Comparison of ENCODE assay signal across 14 cellular contexts in the genomic region with DNA sequence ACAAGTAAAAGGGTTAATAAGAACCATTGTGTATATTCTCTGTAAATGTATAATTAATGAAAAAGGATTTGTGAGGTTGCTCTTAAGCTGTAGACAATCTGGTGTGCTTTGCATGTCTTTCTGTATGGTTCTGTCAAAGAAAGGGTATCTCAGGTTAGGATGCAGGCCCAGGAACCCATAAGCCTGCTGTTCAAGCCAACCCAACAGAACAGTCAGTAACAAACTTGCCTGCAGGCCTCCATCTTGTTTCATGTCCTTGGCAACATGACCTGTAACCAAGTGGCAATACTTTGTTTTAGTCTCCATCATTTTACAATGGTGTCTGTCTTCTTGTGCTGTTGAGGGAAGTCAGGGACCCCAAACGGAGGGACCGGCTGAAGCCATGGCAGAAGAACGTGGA. TPM values are rescaled to one million over a fixed set of nuclear protein-coding genes. Genes with fewer than 3 reads are reported as not detected.
DNase-seq lines count a peak whose midpoint lies in the region; ATAC-seq and TF ChIP-seq lines count a peak whose summit lies in the region.
"Had no signal": no experiment of that assay in that cellular context is flagged by ENCODE, and none has a peak within 500 bp of the region (broad histone marks: within the 10 kb centered on the region; RNA-seq: fewer than 3 reads in every experiment).

No MANE protein-coding gene starts in this region.

- H3K4me1 ChIP-seq in HUES6 (ENCODE audit: control insufficient read depth, insufficient read depth, low read length), result peaks cover 34% of the 10 kb centered on the region
- peaks cover 47% of the 10 kb centered on the region for H3K4me1 ChIP-seq in iPS-20b (ENCODE audit: insufficient read depth, low read length)
- H3K4me1 ChIP-seq: A549, BE2C had no signal

- POLR2A ChIA-PET in WTC11 (lab: Charles Lee), result interaction anchor here (0.6 kb wide), 1 partner anchor 15 kb away, joined by 7 read pairs; no protein-coding TSS in a partner anchor

- H3K27ac Mint-ChIP-seq in WTC11, result peak overlapping the region; percentile 95
- no peak overlapping the region for H3K27ac Mint-ChIP-seq in activated T-cell treated with anti-CD3 and anti-CD28 coated beads, Interleukin-2, amount 50 U/mL, for 24 hours
- H3K27ac Mint-ChIP-seq: CD4-positive, alpha-beta memory T cell had no signal

- ATAC-seq in WTC11 (no peak), GM21529 (IDR thresholded peaks at IDR 0.05; ENCODE audit: unreplicated experiment) (no peak)
- ATAC-seq: A549, K562 had no signal

- H3K27me3 Mint-ChIP-seq in WTC11 (ENCODE audit: low read depth), result peaks cover under 1% of the 10 kb centered on the region; the same call in 1 of the 2 replicates
- peaks cover 22% of the 10 kb centered on the region for H3K27me3 Mint-ChIP-seq in activated T-cell treated with anti-CD3 and anti-CD28 coated beads, Interleukin-2, amount 50 U/mL, for 24 hours

- peaks cover 27% of the 10 kb centered on the region for H3K9me3 Mint-ChIP-seq in WTC11
- H3K9me3 Mint-ChIP-seq in activated T-cell treated with anti-CD3 and anti-CD28 coated beads, Interleukin-2, amount 50 U/mL, for 24 hours, result no peaks in the 10 kb centered on the region

- H3K9me3 ChIP-seq in HUES6 (ENCODE audit: control insufficient read depth, insufficient read depth, low read depth, low read length), result peaks cover 35% of the 10 kb centered on the region
- H3K9me3 ChIP-seq in iPS-20b (ENCODE audit: insufficient read depth, low read depth, low read length), result peaks cover 17% of the 10 kb centered on the region
- H3K9me3 ChIP-seq: A549, BE2C had no signal

- H3K27me3 ChIP-seq in HUES6 (ENCODE audit: control insufficient read depth, insufficient read depth, low read length) (no peaks in the 10 kb centered on the region), iPS-20b (ENCODE audit: insufficient read depth, low read length) (no peaks in the 10 kb centered on the region)

- H3K4me3 ChIP-seq in HUES6 (ENCODE audit: low read depth, low read length) (no peak overlapping the region; the same call in 1 of the 2 replicates), iPS-20b (ENCODE audit: low read length) (peak overlapping the region; percentile 34; the same call in 1 of the 2 replicates)
- H3K4me3 ChIP-seq: A549, K562 had no signal

- no peak for TF ChIP-seq CTCF in WTC11 (IDR thresholded peaks at IDR 0.05)

- H3K27ac ChIP-seq in HUES6 (ENCODE audit: low read depth, low read length), result peak overlapping the region; percentile 87
- peak overlapping the region; percentile 72 for H3K27ac ChIP-seq in iPS-20b (ENCODE audit: low read length)
- H3K27ac ChIP-seq: A549, C4-2B had no signal

- peaks cover 33% of the 10 kb centered on the region for H3K36me3 Mint-ChIP-seq in WTC11
- H3K36me3 Mint-ChIP-seq in activated T-cell treated with anti-CD3 and anti-CD28 coated beads, Interleukin-2, amount 50 U/mL, for 24 hours (ENCODE audit: low read depth), result no peaks in the 10 kb centered on the region
- H3K36me3 Mint-ChIP-seq: CD4-positive, alpha-beta memory T cell had no signal

- H3K36me3 ChIP-seq in HUES6 (ENCODE audit: control insufficient read depth, insufficient read depth, low read length) (no peaks in the 10 kb centered on the region), iPS-20b (ENCODE audit: insufficient read depth, low read depth, low read length) (no peaks in the 10 kb centered on the region)
- H3K36me3 ChIP-seq: BE2C had no signal

- peaks cover 82% of the 10 kb centered on the region for H3K4me1 Mint-ChIP-seq in WTC11
- peaks cover 15% of the 10 kb centered on the region for H3K4me1 Mint-ChIP-seq in activated T-cell treated with anti-CD3 and anti-CD28 coated beads, Interleukin-2, amount 50 U/mL, for 24 hours (ENCODE audit: low read depth)
- H3K4me1 Mint-ChIP-seq: CD4-positive, alpha-beta memory T cell had no signal

- CTCF ChIA-PET in WTC11 (lab: Charles Lee), result interaction anchor here (4.4 kb wide), 1 partner anchor 11 kb away, joined by 22 read pairs; no protein-coding TSS in a partner anchor

- peak overlapping the region; percentile 54 for H3K4me3 Mint-ChIP-seq in WTC11
- H3K4me3 Mint-ChIP-seq in activated T-cell treated with anti-CD3 and anti-CD28 coated beads, Interleukin-2, amount 50 U/mL, for 24 hours, result no peak overlapping the region
- H3K4me3 Mint-ChIP-seq: CD4-positive, alpha-beta memory T cell had no signal

- DNase-seq in WTC11 (ENCODE audit: low spot score) (no peak), LoVo (ENCODE audit: low spot score) (no peak), activated gamma-delta T cell (lab: John Stamatoyannopoulos, UW) (no peak)
- no peak for DNase-seq in activated T-cell treated with anti-CD3 and anti-CD28 coated beads, Interleukin-2, amount 50 U/mL, for 24 hours
- DNase-seq: BE2C; CD4-positive, alpha-beta memory T cell; DMS79 had no signal

- peak overlapping the region; percentile 83 for H3K9ac ChIP-seq in HUES6 (ENCODE audit: low read length)
- peak overlapping the region; percentile 54; the same call in 1 of the 2 replicates for H3K9ac ChIP-seq in iPS-20b (ENCODE audit: low read depth, low read length)

TF ChIP-seq in WTC11, 78 proteins besides CTCF, POLR2A, EP300 and RAD21:
- TF ChIP-seq, protein P1, sequence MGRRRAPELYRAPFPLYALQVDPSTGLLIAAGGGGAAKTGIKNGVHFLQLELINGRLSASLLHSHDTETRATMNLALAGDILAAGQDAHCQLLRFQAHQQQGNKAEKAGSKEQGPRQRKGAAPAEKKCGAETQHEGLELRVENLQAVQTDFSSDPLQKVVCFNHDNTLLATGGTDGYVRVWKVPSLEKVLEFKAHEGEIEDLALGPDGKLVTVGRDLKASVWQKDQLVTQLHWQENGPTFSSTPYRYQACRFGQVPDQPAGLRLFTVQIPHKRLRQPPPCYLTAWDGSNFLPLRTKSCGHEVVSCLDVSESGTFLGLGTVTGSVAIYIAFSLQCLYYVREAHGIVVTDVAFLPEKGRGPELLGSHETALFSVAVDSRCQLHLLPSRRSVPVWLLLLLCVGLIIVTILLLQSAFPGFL (CRISPR knock-in tag; IDR thresholded peaks at IDR 0.05; ENCODE audit: borderline replicate concordance), result no peak
- TF ChIP-seq ZNF423 (CRISPR knock-in tag; IDR thresholded peaks at IDR 0.05) (no peak), IRF2 (CRISPR knock-in tag; IDR thresholded peaks at IDR 0.05; ENCODE audit: borderline replicate concordance, low read depth) (no peak), FOXJ3 (CRISPR knock-in tag; IDR thresholded peaks at IDR 0.05; ENCODE audit: borderline replicate concordance) (no peak), SMAD3 (CRISPR knock-in tag; IDR thresholded peaks at IDR 0.05; ENCODE audit: borderline replicate concordance) (no peak), ZNF263 (CRISPR knock-in tag; IDR thresholded peaks at IDR 0.05; ENCODE audit: low read depth) (no peak), ESRRA (CRISPR knock-in tag; IDR thresholded peaks at IDR 0.05; ENCODE audit: borderline replicate concordance) (no peak), TP53 (CRISPR knock-in tag; IDR thresholded peaks at IDR 0.05) (no peak)
- TF ChIP-seq, protein P2, sequence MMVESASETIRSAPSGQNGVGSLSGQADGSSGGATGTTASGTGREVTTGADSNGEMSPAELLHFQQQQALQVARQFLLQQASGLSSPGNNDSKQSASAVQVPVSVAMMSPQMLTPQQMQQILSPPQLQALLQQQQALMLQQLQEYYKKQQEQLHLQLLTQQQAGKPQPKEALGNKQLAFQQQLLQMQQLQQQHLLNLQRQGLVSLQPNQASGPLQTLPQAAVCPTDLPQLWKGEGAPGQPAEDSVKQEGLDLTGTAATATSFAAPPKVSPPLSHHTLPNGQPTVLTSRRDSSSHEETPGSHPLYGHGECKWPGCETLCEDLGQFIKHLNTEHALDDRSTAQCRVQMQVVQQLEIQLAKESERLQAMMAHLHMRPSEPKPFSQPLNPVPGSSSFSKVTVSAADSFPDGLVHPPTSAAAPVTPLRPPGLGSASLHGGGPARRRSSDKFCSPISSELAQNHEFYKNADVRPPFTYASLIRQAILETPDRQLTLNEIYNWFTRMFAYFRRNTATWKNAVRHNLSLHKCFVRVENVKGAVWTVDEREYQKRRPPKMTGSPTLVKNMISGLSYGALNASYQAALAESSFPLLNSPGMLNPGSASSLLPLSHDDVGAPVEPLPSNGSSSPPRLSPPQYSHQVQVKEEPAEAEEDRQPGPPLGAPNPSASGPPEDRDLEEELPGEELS (CRISPR knock-in tag; IDR thresholded peaks at IDR 0.05), result no peak
- TF ChIP-seq, protein P3, sequence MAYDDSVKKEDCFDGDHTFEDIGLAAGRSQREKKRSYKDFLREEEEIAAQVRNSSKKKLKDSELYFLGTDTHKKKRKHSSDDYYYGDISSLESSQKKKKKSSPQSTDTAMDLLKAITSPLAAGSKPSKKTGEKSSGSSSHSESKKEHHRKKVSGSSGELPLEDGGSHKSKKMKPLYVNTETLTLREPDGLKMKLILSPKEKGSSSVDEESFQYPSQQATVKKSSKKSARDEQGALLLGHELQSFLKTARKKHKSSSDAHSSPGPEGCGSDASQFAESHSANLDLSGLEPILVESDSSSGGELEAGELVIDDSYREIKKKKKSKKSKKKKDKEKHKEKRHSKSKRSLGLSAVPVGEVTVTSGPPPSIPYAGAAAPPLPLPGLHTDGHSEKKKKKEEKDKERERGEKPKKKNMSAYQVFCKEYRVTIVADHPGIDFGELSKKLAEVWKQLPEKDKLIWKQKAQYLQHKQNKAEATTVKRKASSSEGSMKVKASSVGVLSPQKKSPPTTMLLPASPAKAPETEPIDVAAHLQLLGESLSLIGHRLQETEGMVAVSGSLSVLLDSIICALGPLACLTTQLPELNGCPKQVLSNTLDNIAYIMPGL (CRISPR knock-in tag; IDR thresholded peaks at IDR 0.05), result no peak
- TF ChIP-seq, protein P4, sequence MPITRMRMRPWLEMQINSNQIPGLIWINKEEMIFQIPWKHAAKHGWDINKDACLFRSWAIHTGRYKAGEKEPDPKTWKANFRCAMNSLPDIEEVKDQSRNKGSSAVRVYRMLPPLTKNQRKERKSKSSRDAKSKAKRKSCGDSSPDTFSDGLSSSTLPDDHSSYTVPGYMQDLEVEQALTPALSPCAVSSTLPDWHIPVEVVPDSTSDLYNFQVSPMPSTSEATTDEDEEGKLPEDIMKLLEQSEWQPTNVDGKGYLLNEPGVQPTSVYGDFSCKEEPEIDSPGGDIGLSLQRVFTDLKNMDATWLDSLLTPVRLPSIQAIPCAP (CRISPR knock-in tag; IDR thresholded peaks at IDR 0.05), result no peak
- TF ChIP-seq, protein P5, sequence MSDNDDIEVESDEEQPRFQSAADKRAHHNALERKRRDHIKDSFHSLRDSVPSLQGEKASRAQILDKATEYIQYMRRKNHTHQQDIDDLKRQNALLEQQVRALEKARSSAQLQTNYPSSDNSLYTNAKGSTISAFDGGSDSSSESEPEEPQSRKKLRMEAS (CRISPR knock-in tag; IDR thresholded peaks at IDR 0.05), result no peak

RNA-seq across cellular contexts. Expression of a gene that starts 29.2 kb away (rescaled TPM):
- total RNA-seq in WTC11 (2021), result 167 to 172 TPM (median 170 TPM) in 3 replicates

RNA-seq across cellular contexts. Expression of a gene that starts 35.9 kb away (rescaled TPM):
- 4.2 to 12.9 TPM (median 5.2 TPM) in 3 replicates for total RNA-seq in WTC11 (2021)
- total RNA-seq: HT-29, K562 had no signal

RNA-seq across cellular contexts. Expression of a gene that starts 38.7 kb away (rescaled TPM):
- total RNA-seq in WTC11 (2021), result 44.1 to 64.8 TPM (median 45.7 TPM) in 3 replicates

RNA-seq across cellular contexts. Expression of a gene that starts 57.6 kb away (rescaled TPM):
- total RNA-seq in WTC11 (2021), result 8.3 to 11.4 TPM (median 9.1 TPM) in 3 replicates
